In the genomic region with DNA sequence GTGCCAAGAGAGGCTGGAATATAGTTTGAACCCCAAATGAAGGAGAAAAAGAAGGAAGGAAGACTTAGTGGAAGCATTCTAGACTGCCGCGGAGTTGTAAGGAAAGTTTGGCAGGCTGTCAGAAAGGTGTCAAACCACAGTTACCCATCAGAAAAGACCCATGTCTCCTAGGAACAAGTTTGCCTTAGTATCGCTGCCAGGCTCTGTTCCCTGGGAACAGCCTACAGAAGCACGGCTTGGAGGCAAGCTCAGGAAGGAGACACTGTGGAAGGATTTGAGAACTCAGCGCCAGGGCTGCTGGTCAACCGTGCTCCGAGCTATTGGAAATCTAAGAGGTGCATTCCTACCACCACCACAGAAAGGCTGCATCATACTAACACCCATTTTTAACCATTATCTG, we compare ENCODE assay signal across 23 cellular contexts.
"Had no signal": no experiment of that assay in that cellular context is flagged by ENCODE, and none has a peak within 500 bp of the region (broad histone marks: within the 10 kb centered on the region; RNA-seq: fewer than 3 reads in every experiment).

No MANE protein-coding gene starts in this region.

- H3K4me3 Mint-ChIP-seq: memory B cell; mesothelial cell of epicardium; natural killer cell treated with Interleukin-12 subunit alpha and Interleukin-12 subunit beta and Interleukin-15 and Interleukin-18, amount 100 ng/mL, for 72 hours; neural progenitor cell; stimulated activated memory B cell treated with anti-CD40 and anti-IgM and Interleukin-4, amounts not matched to agents 10 μg/mL and 1 μg/mL and 100 μg/mL, for 72 hours; stimulated activated naive CD8-positive, alpha-beta T cell treated with anti-CD3 and anti-CD28 coated beads, Interleukin-15, Interleukin-2, amounts not matched to agents 100 ng/mL and 50 ng/mL, for 24 hours had no signal

- H3K27me3 ChIP-seq: neural progenitor cell, testis, tibial nerve, upper lobe of right lung had no signal

- H3K27ac Mint-ChIP-seq: memory B cell; mesothelial cell of epicardium; natural killer cell treated with Interleukin-12 subunit alpha and Interleukin-12 subunit beta and Interleukin-15 and Interleukin-18, amount 100 ng/mL, for 72 hours; neural progenitor cell; stimulated activated memory B cell treated with anti-CD40 and anti-IgM and Interleukin-4, amounts not matched to agents 10 μg/mL and 1 μg/mL and 100 μg/mL, for 72 hours; stimulated activated naive CD8-positive, alpha-beta T cell treated with anti-CD3 and anti-CD28 coated beads, Interleukin-15, Interleukin-2, amounts not matched to agents 100 ng/mL and 50 ng/mL, for 24 hours had no signal

- DNase-seq: central memory CD4-positive, alpha-beta T cell; effector memory CD4-positive, alpha-beta T cell; occipital lobe; psoas muscle; spleen; stimulated activated CD4-positive, alpha-beta T cell treated with anti-CD3 and anti-CD28 coated beads, Interleukin-15, amount 100 ng/mL, for 24 hours; stimulated activated CD4-positive, alpha-beta T cell treated with anti-CD3 and anti-CD28 coated beads, Interleukin-1b, Interleukin-23, amount 100 ng/mL, for 48 hours; stimulated activated CD4-positive, alpha-beta T cell treated with anti-CD3 and anti-CD28 coated beads, Interleukin-4, amount 100 ng/mL, for 24 hours; testis; upper lobe of right lung had no signal

- ATAC-seq: gastroesophageal sphincter; left lobe of liver; natural killer cell treated with Interleukin-12 subunit alpha and Interleukin-12 subunit beta and Interleukin-15 and Interleukin-18, amount 100 ng/mL, for 72 hours; psoas muscle; sciatic nerve; stimulated activated memory B cell treated with anti-CD40 and anti-IgM and Interleukin-4, amounts not matched to agents 10 μg/mL and 1 μg/mL and 100 μg/mL, for 72 hours; upper lobe of right lung had no signal

- H3K4me1 ChIP-seq: esophagus muscularis mucosa, gastroesophageal sphincter, parathyroid adenoma, psoas muscle, spleen, testis, tibial nerve, upper lobe of right lung had no signal

- H3K36me3 Mint-ChIP-seq: mesothelial cell of epicardium; natural killer cell treated with Interleukin-12 subunit alpha and Interleukin-12 subunit beta and Interleukin-15 and Interleukin-18, amount 100 ng/mL, for 72 hours; neural progenitor cell; stimulated activated memory B cell treated with anti-CD40 and anti-IgM and Interleukin-4, amounts not matched to agents 10 μg/mL and 1 μg/mL and 100 μg/mL, for 72 hours had no signal

- H3K4me1 Mint-ChIP-seq: memory B cell; mesothelial cell of epicardium; stimulated activated memory B cell treated with anti-CD40 and anti-IgM and Interleukin-4, amounts not matched to agents 10 μg/mL and 1 μg/mL and 100 μg/mL, for 72 hours had no signal

- H3K27ac ChIP-seq: epithelial cell of prostate, esophagus muscularis mucosa, gastroesophageal sphincter, neural progenitor cell, parathyroid adenoma, psoas muscle, spleen, testis, tibial nerve, upper lobe of right lung had no signal
